In genomic region chr11:22711880-22712279, GRCh38 we compare ENCODE assay signal across 23 cellular contexts. TPM values are rescaled to one million over a fixed set of nuclear protein-coding genes. Genes with fewer than 3 reads are reported as not detected.
DNase-seq lines count a peak whose midpoint lies in the region; ATAC-seq and TF ChIP-seq lines count a peak whose summit lies in the region.
"Had no signal": no experiment of that assay in that cellular context is flagged by ENCODE, and none has a peak within 500 bp of the region (broad histone marks: within the 10 kb centered on the region; RNA-seq: fewer than 3 reads in every experiment).

No MANE protein-coding gene starts in this region.

- peaks cover 11% of the 10 kb centered on the region for H3K4me1 ChIP-seq in suprapubic skin
- H3K4me1 ChIP-seq: BLaER1 treated with 17β-estradiol and CSF1 and Interleukin-3, amounts not matched to agents 10 nM and 100 nM; vagina had no signal

- H3K27ac Mint-ChIP-seq in stimulated activated naive B cell treated with anti-CD40 and anti-IgM and Interleukin-4, amounts not matched to agents 10 μg/mL and 1 μg/mL and 100 μg/mL, for 72 hours: no peak overlapping the region
- H3K27ac Mint-ChIP-seq: activated CD4-positive, alpha-beta memory T cell treated with anti-CD3 and anti-CD28 coated beads, Interleukin-2, amount 10 ng/mL, durations not matched to agents 7 days and 5 days; activated naive CD4-positive, alpha-beta T cell treated with anti-CD3 and anti-CD28 coated beads, Interleukin-2, amount 10 ng/mL, durations not matched to agents 7 days and 5 days; GM23338; T-helper 1 cell treated with Interleukin-12 subunit alpha and Interleukin-12 subunit beta and Interleukin-4 antibody, amounts not matched to agents 30 μg/mL and 1 μg/mL, for 36 hours had no signal

- peak; percentile 13 for DNase-seq in activated CD4-positive, alpha-beta T cell treated with anti-CD3 and anti-CD28 coated beads for 48 hours
- DNase-seq in activated CD4-positive, alpha-beta T cell treated with anti-CD3 and anti-CD28 coated beads for 4 hours: no peak
- DNase-seq in NCI-H2171 (lab: John Stamatoyannopoulos, UW) (peak; percentile 17), epithelial cell of prostate (ENCODE audit: low read depth, low spot score) (no peak), renal cortical epithelial cell (ENCODE audit: low read depth) (peak; percentile 59), dedifferentiated amniotic fluid mesenchymal stem cell (ENCODE audit: extremely low spot score) (no peak), suprapubic skin (ENCODE audit: low spot score in 2 of 2) (no peak)
- DNase-seq in stimulated activated naive B cell treated with anti-CD40 and anti-IgM and Interleukin-4, amounts not matched to agents 10 μg/mL and 1 μg/mL and 100 μg/mL, for 72 hours: no peak
- DNase-seq: activated CD4-positive, alpha-beta memory T cell treated with anti-CD3 and anti-CD28 coated beads, Interleukin-2, amount 10 ng/mL, durations not matched to agents 7 days and 5 days; activated naive CD4-positive, alpha-beta T cell treated with anti-CD3 and anti-CD28 coated beads, Interleukin-2, amount 10 ng/mL, durations not matched to agents 7 days and 5 days; NCI-H1436; NCI-H526 treated with DMSO at 0.1 percent for 48 hours; occipital lobe; OCI-M1; stimulated activated CD4-positive, alpha-beta T cell treated with anti-CD3 and anti-CD28 coated beads, Interleukin-12 subunit alpha, Interleukin-12 subunit beta, amount 100 ng/mL, for 4 hours; substantia nigra had no signal

- H3K36me3 ChIP-seq in suprapubic skin: no peaks in the 10 kb centered on the region
- H3K36me3 ChIP-seq: BLaER1 treated with 17β-estradiol and CSF1 and Interleukin-3, amounts not matched to agents 10 nM and 100 nM; vagina had no signal

- WGBS in suprapubic skin: 47% methylated on average over 1 of the region's 1 CpG

- peaks cover 11 to 12% of the 10 kb centered on the region in 2 donors for H3K27me3 Mint-ChIP-seq in stimulated activated naive B cell treated with anti-CD40 and anti-IgM and Interleukin-4, amounts not matched to agents 10 μg/mL and 1 μg/mL and 100 μg/mL, for 72 hours
- H3K27me3 Mint-ChIP-seq: activated CD4-positive, alpha-beta memory T cell treated with anti-CD3 and anti-CD28 coated beads, Interleukin-2, amount 10 ng/mL, durations not matched to agents 7 days and 5 days; activated naive CD4-positive, alpha-beta T cell treated with anti-CD3 and anti-CD28 coated beads, Interleukin-2, amount 10 ng/mL, durations not matched to agents 7 days and 5 days had no signal

- no peaks in the 10 kb centered on the region for H3K36me3 Mint-ChIP-seq in stimulated activated naive B cell treated with anti-CD40 and anti-IgM and Interleukin-4, amounts not matched to agents 10 μg/mL and 1 μg/mL and 100 μg/mL, for 72 hours
- H3K36me3 Mint-ChIP-seq: activated naive CD4-positive, alpha-beta T cell treated with anti-CD3 and anti-CD28 coated beads, Interleukin-2, amount 10 ng/mL, durations not matched to agents 7 days and 5 days had no signal

- H3K4me3 ChIP-seq in suprapubic skin: no peak overlapping the region
- H3K4me3 ChIP-seq: BLaER1 treated with 17β-estradiol and CSF1 and Interleukin-3, amounts not matched to agents 10 nM and 100 nM; GM23338; lung; vagina had no signal

- TF ChIP-seq POLR2A in suprapubic skin (IDR thresholded peaks at IDR 0.05): no peak

- H3K4me3 Mint-ChIP-seq in stimulated activated naive B cell treated with anti-CD40 and anti-IgM and Interleukin-4, amounts not matched to agents 10 μg/mL and 1 μg/mL and 100 μg/mL, for 72 hours: no peak overlapping the region
- H3K4me3 Mint-ChIP-seq: activated CD4-positive, alpha-beta memory T cell treated with anti-CD3 and anti-CD28 coated beads, Interleukin-2, amount 10 ng/mL, durations not matched to agents 7 days and 5 days; activated naive CD4-positive, alpha-beta T cell treated with anti-CD3 and anti-CD28 coated beads, Interleukin-2, amount 10 ng/mL, durations not matched to agents 7 days and 5 days; central memory CD8-positive, alpha-beta T cell; GM23338; T-helper 1 cell treated with Interleukin-12 subunit alpha and Interleukin-12 subunit beta and Interleukin-4 antibody, amounts not matched to agents 30 μg/mL and 1 μg/mL, for 36 hours had no signal

- no peak for TF ChIP-seq EP300 in suprapubic skin (IDR thresholded peaks at IDR 0.05)

- TF ChIP-seq CTCF in suprapubic skin (IDR thresholded peaks at IDR 0.05): no peak

- H3K27me3 ChIP-seq in suprapubic skin: no peaks in the 10 kb centered on the region
- H3K27me3 ChIP-seq: BLaER1 treated with 17β-estradiol and CSF1 and Interleukin-3, amounts not matched to agents 10 nM and 100 nM; vagina had no signal

- no peak for ATAC-seq in stimulated activated naive B cell treated with anti-CD40 and anti-IgM and Interleukin-4, amounts not matched to agents 10 μg/mL and 1 μg/mL and 100 μg/mL, for 72 hours (replicated peaks)
- ATAC-seq: GM23338 had no signal

- H3K9me3 Mint-ChIP-seq in stimulated activated naive B cell treated with anti-CD40 and anti-IgM and Interleukin-4, amounts not matched to agents 10 μg/mL and 1 μg/mL and 100 μg/mL, for 72 hours: peaks cover 9 to 15% of the 10 kb centered on the region in 2 donors
- H3K9me3 Mint-ChIP-seq: activated CD4-positive, alpha-beta memory T cell treated with anti-CD3 and anti-CD28 coated beads, Interleukin-2, amount 10 ng/mL, durations not matched to agents 7 days and 5 days; activated naive CD4-positive, alpha-beta T cell treated with anti-CD3 and anti-CD28 coated beads, Interleukin-2, amount 10 ng/mL, durations not matched to agents 7 days and 5 days; central memory CD8-positive, alpha-beta T cell; GM23338 had no signal

- H3K27ac ChIP-seq in epithelial cell of prostate: peak overlapping the region; percentile 50
- H3K27ac ChIP-seq in suprapubic skin: no peak overlapping the region
- H3K27ac ChIP-seq: BLaER1 treated with 17β-estradiol and CSF1 and Interleukin-3, amounts not matched to agents 10 nM and 100 nM; HL-60; vagina had no signal

- no peaks in the 10 kb centered on the region for H3K9me3 ChIP-seq in suprapubic skin
- H3K9me3 ChIP-seq: BLaER1 treated with 17β-estradiol and CSF1 and Interleukin-3, amounts not matched to agents 10 nM and 100 nM; vagina had no signal

- no peaks in the 10 kb centered on the region for H3K4me1 Mint-ChIP-seq in stimulated activated naive B cell treated with anti-CD40 and anti-IgM and Interleukin-4, amounts not matched to agents 10 μg/mL and 1 μg/mL and 100 μg/mL, for 72 hours
- H3K4me1 Mint-ChIP-seq: activated CD4-positive, alpha-beta memory T cell treated with anti-CD3 and anti-CD28 coated beads, Interleukin-2, amount 10 ng/mL, durations not matched to agents 7 days and 5 days; activated naive CD4-positive, alpha-beta T cell treated with anti-CD3 and anti-CD28 coated beads, Interleukin-2, amount 10 ng/mL, durations not matched to agents 7 days and 5 days; central memory CD8-positive, alpha-beta T cell; GM23338 had no signal

RNA-seq across cellular contexts. Expression of gene GAS2, which starts 45.5 kb away (rescaled TPM):
- total RNA-seq in renal cortical epithelial cell: 1.0 and 4.4 TPM in 2 replicates
- total RNA-seq in suprapubic skin: 1 to 10 TPM; 1.2 to 4.4 (median 3.1) TPM

Comparison
In these comparisons a context has a peak if more than half of its experiments do, and no peak if none do; other contexts are left out.
1. DNase-seq: peak in activated CD4-positive, alpha-beta T cell treated with anti-CD3 and anti-CD28 coated beads for 48 hours (single experiment), NCI-H2171 (single experiment) and renal cortical epithelial cell (single experiment); none in activated CD4-positive, alpha-beta T cell treated with anti-CD3 and anti-CD28 coated beads for 4 hours (0 of 2), epithelial cell of prostate (single experiment), dedifferentiated amniotic fluid mesenchymal stem cell (single experiment), stimulated activated naive B cell treated with anti-CD40 and anti-IgM and Interleukin-4, amounts not matched to agents 10 μg/mL and 1 μg/mL and 100 μg/mL, for 72 hours (single experiment) and suprapubic skin (0 of 2).